In the genomic region with DNA sequence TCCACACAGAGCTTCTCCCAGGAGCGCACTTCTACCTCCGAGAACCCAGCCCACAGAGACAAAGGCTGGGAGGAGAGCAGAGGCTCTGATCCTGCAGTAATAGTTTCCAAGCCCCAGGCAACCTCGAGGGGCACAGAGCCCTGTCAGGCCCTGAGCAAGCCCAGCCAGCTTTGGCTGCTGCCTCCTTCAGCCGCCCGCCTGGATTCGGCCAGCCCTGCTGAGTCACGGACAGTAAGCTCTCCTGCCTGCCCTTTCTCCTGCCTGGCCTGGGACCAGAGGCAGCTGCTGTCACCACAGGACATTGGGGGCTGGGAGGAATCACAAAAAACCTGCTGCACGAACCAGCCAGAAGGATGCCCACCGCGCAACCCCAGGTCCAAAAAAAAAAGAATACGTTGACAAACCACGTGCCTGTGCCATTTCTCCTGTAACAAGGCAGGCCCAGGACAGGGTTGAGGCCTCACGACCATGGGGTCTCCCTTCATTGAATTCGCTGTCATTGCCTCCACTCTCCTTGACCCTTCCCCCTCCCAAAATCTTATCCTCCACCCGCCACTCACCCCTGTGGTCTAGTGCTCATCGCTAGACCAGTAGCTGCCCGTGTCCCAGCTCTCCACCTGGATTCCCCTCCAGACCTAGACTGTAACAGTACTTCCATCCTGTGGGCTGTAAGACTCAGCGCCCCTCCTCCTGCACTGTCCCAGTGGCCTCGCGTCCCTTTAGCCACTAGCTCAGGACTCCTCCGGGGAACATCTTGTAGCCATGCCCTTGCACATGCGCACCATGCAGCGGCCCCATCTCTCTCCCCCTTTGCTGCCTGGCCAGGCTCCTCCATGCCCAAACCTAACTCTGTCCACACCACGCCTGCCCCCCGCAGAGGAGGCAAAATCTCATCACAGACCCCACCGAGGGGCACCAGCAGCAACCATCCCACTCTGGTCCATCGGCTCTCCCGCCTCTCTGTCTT, we compare ENCODE assay signal across 19 cellular contexts. TPM values are rescaled to one million over a fixed set of nuclear protein-coding genes. Genes with fewer than 3 reads are reported as not detected.
DNase-seq lines count a peak whose midpoint lies in the region; ATAC-seq, FAIRE-seq and TF ChIP-seq lines count a peak whose summit lies in the region.
"Had no signal": no experiment of that assay in that cellular context is flagged by ENCODE, and none has a peak within 500 bp of the region (broad histone marks: within the 10 kb centered on the region; RNA-seq: fewer than 3 reads in every experiment).

No MANE protein-coding gene starts in this region.

- no peaks in the 10 kb centered on the region for H3K4me1 ChIP-seq in A549
- no peaks in the 10 kb centered on the region for H3K4me1 ChIP-seq in mesenchymal stem cell (ENCODE audit: control insufficient read depth, insufficient read depth, low read depth, low read length)
- H3K4me1 ChIP-seq: colonic mucosa, SJCRH30, thyroid gland had no signal

- DNase-seq in A549 (ENCODE audit: low read depth in 1 of 2, low spot score in 1 of 2) (no peak), H4 (ENCODE audit: low spot score) (peak; percentile 76), chondrocyte (ENCODE audit: low spot score) (peak; percentile 56), mesenchymal stem cell (peak; percentile 3)
- DNase-seq in stimulated activated naive B cell treated with anti-CD40 and anti-IgM and Interleukin-4, amounts not matched to agents 10 μg/mL and 1 μg/mL and 100 μg/mL, for 72 hours, result no peak
- DNase-seq in NK-92 treated with Interleukin-12 subunit alpha and Interleukin-12 subunit beta, amount 100 ng/mL, for 24 hours (lab: John Stamatoyannopoulos, UW), result no peak
- DNase-seq: amygdala; colonic mucosa; COR-L47; NCI-H1105 treated with DMSO at 0.1 percent for 48 hours; SJCRH30; stimulated activated CD4-positive, alpha-beta T cell treated with anti-CD3 and anti-CD28 coated beads, Interleukin-2, amount 100 ng/mL, for 48 hours; thyroid gland had no signal

- peaks cover 16% of the 10 kb centered on the region for H3K4me1 Mint-ChIP-seq in chondrocyte (ENCODE audit: low read depth)
- peaks cover 8 to 9% of the 10 kb centered on the region in 2 donors for H3K4me1 Mint-ChIP-seq in stimulated activated naive B cell treated with anti-CD40 and anti-IgM and Interleukin-4, amounts not matched to agents 10 μg/mL and 1 μg/mL and 100 μg/mL, for 72 hours

- H3K36me3 Mint-ChIP-seq in chondrocyte (ENCODE audit: low read depth), result peaks cover 9% of the 10 kb centered on the region
- peaks cover 0 to 2% of the 10 kb centered on the region in 2 donors for H3K36me3 Mint-ChIP-seq in stimulated activated naive B cell treated with anti-CD40 and anti-IgM and Interleukin-4, amounts not matched to agents 10 μg/mL and 1 μg/mL and 100 μg/mL, for 72 hours

- H3K4me3 ChIP-seq in A549 (no peak overlapping the region), mesenchymal stem cell (ENCODE audit: insufficient read depth in 1 of 2, low read depth in 1 of 2, low read length in 2 of 2) (no peak overlapping the region)
- H3K4me3 ChIP-seq: colonic mucosa, hepatocyte, SJCRH30, thyroid gland had no signal

- H2BK12ac ChIP-seq in mesenchymal stem cell (ENCODE audit: low read length in 2 of 2), result no peak overlapping the region

- no peak for TF ChIP-seq RAD21 in A549 (conservative IDR thresholded peaks at IDR 0.05 in 1 of 2, IDR thresholded peaks at IDR 0.05 in 1 of 2)

- TF ChIP-seq CTCF in A549 (IDR thresholded peaks at IDR 0.05) (no peak), chondrocyte (IDR thresholded peaks at IDR 0.05) (no peak)

- no peak overlapping the region for H4K91ac ChIP-seq in mesenchymal stem cell (ENCODE audit: low read length)

- H3K4me3 Mint-ChIP-seq in chondrocyte (ENCODE audit: unreplicated experiment), result no peak overlapping the region
- no peak overlapping the region for H3K4me3 Mint-ChIP-seq in stimulated activated naive B cell treated with anti-CD40 and anti-IgM and Interleukin-4, amounts not matched to agents 10 μg/mL and 1 μg/mL and 100 μg/mL, for 72 hours
- H3K4me3 Mint-ChIP-seq: natural killer cell treated with Interleukin-12 subunit alpha and Interleukin-12 subunit beta and Interleukin-15 and Interleukin-18, amount 100 ng/mL, for 72 hours had no signal

- peaks cover 7 to 13% of the 10 kb centered on the region in 2 experiments for H3K27me3 ChIP-seq in mesenchymal stem cell (ENCODE audit: control insufficient read depth in 1 of 2, insufficient read depth in 1 of 2, low read length in 2 of 2)
- H3K27me3 ChIP-seq: colonic mucosa, hepatocyte, SJCRH30, thyroid gland had no signal

- H2AK5ac ChIP-seq in mesenchymal stem cell (ENCODE audit: low read length, severe bottlenecking), result no peak overlapping the region

- H3K18ac ChIP-seq in mesenchymal stem cell (ENCODE audit: low read depth in 1 of 2, low read length in 2 of 2), result no peak overlapping the region

- H2BK120ac ChIP-seq in mesenchymal stem cell (ENCODE audit: low read depth, low read length), result no peak overlapping the region

- ATAC-seq in A549 (peak; percentile 27 to 66; a peak in 4 of 6 replicates), HG02981 (IDR thresholded peaks at IDR 0.05; ENCODE audit: unreplicated experiment) (no peak), GM18907 (IDR thresholded peaks at IDR 0.05; ENCODE audit: unreplicated experiment) (no peak)
- no peak for ATAC-seq in stimulated activated naive B cell treated with anti-CD40 and anti-IgM and Interleukin-4, amounts not matched to agents 10 μg/mL and 1 μg/mL and 100 μg/mL, for 72 hours (replicated peaks)

- H3K79me1 ChIP-seq in mesenchymal stem cell (replicated peaks; ENCODE audit: low read length, poor library complexity, severe bottlenecking), result no peaks in the 10 kb centered on the region

- H3K9ac ChIP-seq in mesenchymal stem cell (ENCODE audit: low read length), result peak overlapping the region; percentile 17

- no peaks in the 10 kb centered on the region for H3K36me3 ChIP-seq in mesenchymal stem cell (ENCODE audit: control insufficient read depth in 1 of 2, insufficient read depth in 2 of 2, low read depth in 1 of 2, low read length in 2 of 2)
- H3K36me3 ChIP-seq: colonic mucosa, SJCRH30, thyroid gland had no signal

- WGBS in A549 (ENCODE audit: missing lambda C conversion rate), result 75% methylated on average over 28 of the region's 28 CpGs
- 82% methylated on average over 28 of the region's 28 CpGs for WGBS in mesenchymal stem cell

- H3K9me3 Mint-ChIP-seq in chondrocyte (ENCODE audit: low read depth), result peaks cover 9% of the 10 kb centered on the region
- H3K9me3 Mint-ChIP-seq in stimulated activated naive B cell treated with anti-CD40 and anti-IgM and Interleukin-4, amounts not matched to agents 10 μg/mL and 1 μg/mL and 100 μg/mL, for 72 hours, result peaks cover 9 to 10% of the 10 kb centered on the region in 2 donors

- POLR2A ChIA-PET in A549 (lab: Yijun Ruan, JAX), result no interaction called here

- no peak overlapping the region for H4K8ac ChIP-seq in mesenchymal stem cell (ENCODE audit: low read length)

- TF ChIP-seq EP300 in A549 (IDR thresholded peaks at IDR 0.05), result no peak

- no peak for FAIRE-seq in A549 (lab: Jason Lieb, UNC)
- FAIRE-seq: GM19239 had no signal

- peak overlapping the region in 1 of 2 experiments; percentile 58; a peak in 2 of 6 replicates for H3K27ac ChIP-seq in A549
- H3K27ac ChIP-seq in mesenchymal stem cell (ENCODE audit: low read length, poor library complexity, severe bottlenecking), result no peak overlapping the region
- H3K27ac ChIP-seq: colonic mucosa, epithelial cell of prostate, hepatocyte, SJCRH30, thyroid gland had no signal

- TF ChIP-seq POLR2A in A549 (IDR thresholded peaks at IDR 0.05; ENCODE audit: low read length), result no peak

- H3K4ac ChIP-seq in mesenchymal stem cell (ENCODE audit: low read depth in 1 of 2, low read length in 2 of 2), result no peak overlapping the region

- no peak overlapping the region for H2AFZ ChIP-seq in mesenchymal stem cell (ENCODE audit: low read depth, low read length)
- H2AFZ ChIP-seq: hepatocyte had no signal

- H3K9me3 ChIP-seq in A549 (peaks cover 4% of the 10 kb centered on the region; the same call in 1 of the 3 replicates), mesenchymal stem cell (ENCODE audit: control insufficient read depth, low read length) (peaks cover 12% of the 10 kb centered on the region)
- H3K9me3 ChIP-seq: colonic mucosa, SJCRH30, thyroid gland had no signal

- H2BK5ac ChIP-seq in mesenchymal stem cell (ENCODE audit: low read depth, low read length, poor library complexity, severe bottlenecking), result no peak overlapping the region

- CTCF ChIA-PET in A549 (lab: Yijun Ruan, JAX), result interaction anchor here (0.7 to 1.9 kb wide), 4 partner anchors 15 to 134 kb away, joined by 3 to 5 read pairs (median 3); no protein-coding TSS in a partner anchor

- no peak overlapping the region for H3K27ac Mint-ChIP-seq in chondrocyte (ENCODE audit: unreplicated experiment)
- no peak overlapping the region for H3K27ac Mint-ChIP-seq in stimulated activated naive B cell treated with anti-CD40 and anti-IgM and Interleukin-4, amounts not matched to agents 10 μg/mL and 1 μg/mL and 100 μg/mL, for 72 hours
- H3K27ac Mint-ChIP-seq: natural killer cell treated with Interleukin-12 subunit alpha and Interleukin-12 subunit beta and Interleukin-15 and Interleukin-18, amount 100 ng/mL, for 72 hours had no signal

- H3K14ac ChIP-seq in mesenchymal stem cell (ENCODE audit: low read length in 2 of 2), result no peak overlapping the region

- H3K27me3 Mint-ChIP-seq in chondrocyte (ENCODE audit: low read depth), result peaks cover 36% of the 10 kb centered on the region
- peaks cover 0 to 10% of the 10 kb centered on the region in 2 donors for H3K27me3 Mint-ChIP-seq in stimulated activated naive B cell treated with anti-CD40 and anti-IgM and Interleukin-4, amounts not matched to agents 10 μg/mL and 1 μg/mL and 100 μg/mL, for 72 hours

- H3K23ac ChIP-seq in mesenchymal stem cell (ENCODE audit: low read length in 2 of 2), result no peak overlapping the region

- no peak overlapping the region for H3K4me2 ChIP-seq in A549
- no peak overlapping the region for H3K4me2 ChIP-seq in mesenchymal stem cell (ENCODE audit: low read length, poor library complexity, severe bottlenecking)
- H3K4me2 ChIP-seq: hepatocyte had no signal

- H2BK15ac ChIP-seq in mesenchymal stem cell (ENCODE audit: low read depth, poor library complexity, severe bottlenecking), result no peak overlapping the region

RNA-seq across cellular contexts. Expression of gene SLC22A12, which starts 7.4 kb away (rescaled TPM):
- polyA plus RNA-seq in A549 (2011; rRNA removed), result not detected in 2 replicates
- not detected in 2 replicates for polyA plus RNA-seq in A549 (2012; cell fraction: cytosol; rRNA removed)
- not detected in 2 replicates for polyA plus RNA-seq in A549 (2012; cell fraction: nucleus; rRNA removed)
- not detected in 3 replicates for polyA plus RNA-seq in A549 (2017; fragmentation: RNase III; extraction: RNeasy Plus Mini Kit Qiagen cat#74134 plus additional on column Dnase treatment)
- polyA minus RNA-seq in A549 (2011; rRNA and poly(A)+ RNA removed), result not detected in 2 replicates
- total RNA-seq in H4 (2014; rRNA removed; shearing (Covaris generic)), result not detected in 2 replicates
- not detected in 3 replicates for total RNA-seq in chondrocyte
- not detected for polyA plus RNA-seq in mesenchymal stem cell (2013, experiment 1 of 2)
- polyA plus RNA-seq in mesenchymal stem cell (2013, experiment 2 of 2), result not detected
- total RNA-seq: colonic mucosa; hepatocyte; natural killer cell treated with Interleukin-12 subunit alpha and Interleukin-12 subunit beta and Interleukin-15 and Interleukin-18, amount 100 ng/mL, for 72 hours; SJCRH30; thyroid gland had no signal

RNA-seq across cellular contexts. Expression of gene SLC22A11, which starts 27.8 kb away (rescaled TPM):
- 0.19 and 0.23 TPM in 2 replicates for polyA plus RNA-seq in A549 (2011; rRNA removed)
- polyA plus RNA-seq in A549 (2012; cell fraction: cytosol; rRNA removed), result 0.05 and 0.09 TPM in 2 replicates
- 0.24 and 0.42 TPM in 2 replicates for polyA plus RNA-seq in A549 (2012; cell fraction: nucleus; rRNA removed)
- 0.07 to 0.17 TPM (median 0.16 TPM) in 3 replicates for polyA plus RNA-seq in A549 (2017; fragmentation: RNase III; extraction: RNeasy Plus Mini Kit Qiagen cat#74134 plus additional on column Dnase treatment)
- polyA minus RNA-seq in A549 (2011; rRNA and poly(A)+ RNA removed), result 0.19 and 0.25 TPM in 2 replicates
- not detected in 2 replicates for total RNA-seq in H4 (2014; rRNA removed; shearing (Covaris generic))
- 0.15 TPM in 1 of 3 replicates, not detected in the others for total RNA-seq in chondrocyte
- polyA plus RNA-seq in mesenchymal stem cell (2013, experiment 1 of 2), result not detected
- not detected for polyA plus RNA-seq in mesenchymal stem cell (2013, experiment 2 of 2)
- total RNA-seq: colonic mucosa; natural killer cell treated with Interleukin-12 subunit alpha and Interleukin-12 subunit beta and Interleukin-15 and Interleukin-18, amount 100 ng/mL, for 72 hours; SJCRH30; thyroid gland had no signal

Comparison
In these comparisons a context has a peak if more than half of its experiments do, and no peak if none do; other contexts are left out.
1. ATAC-seq: peak in A549 (2 of 2); none in HG02981 (single experiment), GM18907 (single experiment) and stimulated activated naive B cell treated with anti-CD40 and anti-IgM and Interleukin-4, amounts not matched to agents 10 μg/mL and 1 μg/mL and 100 μg/mL, for 72 hours (0 of 2).
2. DNase-seq: peak in H4 (single experiment), chondrocyte (single experiment) and mesenchymal stem cell (single experiment); none in A549 (0 of 2), stimulated activated naive B cell treated with anti-CD40 and anti-IgM and Interleukin-4, amounts not matched to agents 10 μg/mL and 1 μg/mL and 100 μg/mL, for 72 hours (single experiment) and NK-92 treated with Interleukin-12 subunit alpha and Interleukin-12 subunit beta, amount 100 ng/mL, for 24 hours (single experiment).